ENCODE assay signal across 1 cellular context in genomic region chr6:84037425-84038089, GRCh38.
TF ChIP-seq lines count a peak whose summit lies in the region.

No MANE protein-coding gene starts in this region.

TF ChIP-seq in HepG2, 621 proteins besides CTCF, POLR2A, EP300 and RAD21:
- TF ChIP-seq DMTF1 (CRISPR knock-in tag; IDR thresholded peaks at IDR 0.05) (no peak), ZNF850 (CRISPR knock-in tag; conservative IDR thresholded peaks at IDR 0.05) (peak; percentile 97)
